Comparison of ENCODE assay signal across 9 cellular contexts in the genomic region with DNA sequence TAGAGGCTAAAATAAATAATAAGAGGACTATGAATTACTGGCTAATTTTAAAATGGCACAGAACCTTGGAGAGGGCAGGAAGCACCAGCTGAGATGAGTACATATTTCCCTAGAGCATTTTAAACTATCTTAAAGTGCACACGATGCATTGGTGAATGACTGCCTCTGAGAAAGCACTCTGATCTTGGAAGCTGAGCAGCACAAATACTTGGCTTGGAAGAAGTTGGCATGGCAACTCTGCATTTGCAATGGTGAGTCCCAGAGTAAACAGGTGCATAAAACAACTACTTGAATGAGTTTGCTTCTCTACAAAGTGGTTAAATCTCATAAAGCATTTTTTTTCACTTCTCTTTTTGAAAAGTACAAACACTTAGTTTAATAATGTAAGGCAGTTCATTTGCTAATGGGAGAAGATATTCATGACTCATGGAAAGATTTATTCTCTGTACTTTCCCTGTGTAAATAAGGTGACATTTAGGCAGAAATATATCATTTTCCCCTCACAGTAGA.
DNase-seq lines count a peak whose midpoint lies in the region; ATAC-seq and TF ChIP-seq lines count a peak whose summit lies in the region.
"Had no signal": no experiment of that assay in that cellular context is flagged by ENCODE, and none has a peak within 500 bp of the region (broad histone marks: within the 10 kb centered on the region; RNA-seq: fewer than 3 reads in every experiment).

No MANE protein-coding gene starts in this region.

- ATAC-seq in GM21447 (IDR thresholded peaks at IDR 0.05; ENCODE audit: unreplicated experiment) (peak; percentile 80), HG03280 (IDR thresholded peaks at IDR 0.05; ENCODE audit: unreplicated experiment) (peak; percentile 93)
- no peak for ATAC-seq in activated CD8-positive, alpha-beta memory T cell treated with anti-CD3 and anti-CD28 coated beads, Interleukin-2, amount 10 ng/mL, durations not matched to agents 7 days and 5 days

- no peaks in the 10 kb centered on the region for H3K9me3 Mint-ChIP-seq in glutamatergic neuron (ENCODE audit: unreplicated experiment)
- H3K9me3 Mint-ChIP-seq in activated CD8-positive, alpha-beta memory T cell treated with anti-CD3 and anti-CD28 coated beads, Interleukin-2, amount 10 ng/mL, durations not matched to agents 7 days and 5 days (ENCODE audit: low read depth), result peaks cover 2% of the 10 kb centered on the region

- no peak for TF ChIP-seq CTCF in GM13977 (IDR thresholded peaks at IDR 0.05; ENCODE audit: extremely low read depth, insufficient read depth, missing control alignments)
- no peak for TF ChIP-seq CTCF in glutamatergic neuron (IDR thresholded peaks at IDR 0.05; ENCODE audit: partially characterized antibody, unreplicated experiment)

- no peaks in the 10 kb centered on the region for H3K36me3 Mint-ChIP-seq in glutamatergic neuron (ENCODE audit: unreplicated experiment)
- no peaks in the 10 kb centered on the region for H3K36me3 Mint-ChIP-seq in activated CD8-positive, alpha-beta memory T cell treated with anti-CD3 and anti-CD28 coated beads, Interleukin-2, amount 10 ng/mL, durations not matched to agents 7 days and 5 days

- CTCF ChIA-PET in activated CD8-positive, alpha-beta memory T cell treated with anti-CD3 and anti-CD28 coated beads, Interleukin-2, amount 10 ng/mL, durations not matched to agents 7 days and 5 days (lab: Charles Lee), result no interaction called here

- H3K4me1 Mint-ChIP-seq in glutamatergic neuron (ENCODE audit: low read depth, unreplicated experiment), result peaks cover 9% of the 10 kb centered on the region
- no peaks in the 10 kb centered on the region for H3K4me1 Mint-ChIP-seq in activated CD8-positive, alpha-beta memory T cell treated with anti-CD3 and anti-CD28 coated beads, Interleukin-2, amount 10 ng/mL, durations not matched to agents 7 days and 5 days
- H3K4me1 Mint-ChIP-seq: central memory CD8-positive, alpha-beta T cell had no signal

- H3K27me3 Mint-ChIP-seq in glutamatergic neuron (ENCODE audit: unreplicated experiment), result peaks cover 2% of the 10 kb centered on the region
- no peaks in the 10 kb centered on the region for H3K27me3 Mint-ChIP-seq in activated CD8-positive, alpha-beta memory T cell treated with anti-CD3 and anti-CD28 coated beads, Interleukin-2, amount 10 ng/mL, durations not matched to agents 7 days and 5 days
- H3K27me3 Mint-ChIP-seq: central memory CD8-positive, alpha-beta T cell had no signal

- no peak overlapping the region for H3K4me3 Mint-ChIP-seq in glutamatergic neuron (ENCODE audit: unreplicated experiment)
- no peak overlapping the region for H3K4me3 Mint-ChIP-seq in activated CD8-positive, alpha-beta memory T cell treated with anti-CD3 and anti-CD28 coated beads, Interleukin-2, amount 10 ng/mL, durations not matched to agents 7 days and 5 days
- H3K4me3 Mint-ChIP-seq: central memory CD8-positive, alpha-beta T cell had no signal

- in situ Hi-C loops in GM13977 (cut with MboI; ENCODE audit: low pct_unique_long_range_greater_than_20kb, low sequenced_read_pairs, unreplicated experiment), result no loop called here

- no peak overlapping the region for H3K27ac Mint-ChIP-seq in glutamatergic neuron (ENCODE audit: unreplicated experiment)
- no peak overlapping the region for H3K27ac Mint-ChIP-seq in activated CD8-positive, alpha-beta memory T cell treated with anti-CD3 and anti-CD28 coated beads, Interleukin-2, amount 10 ng/mL, durations not matched to agents 7 days and 5 days

- peak; percentile 23 for DNase-seq in GM13977 (ENCODE audit: low spot score)
- DNase-seq in T1000 (lab: John Stamatoyannopoulos, UW), result peak; percentile 8
- no peak for DNase-seq in glutamatergic neuron
- DNase-seq in activated CD8-positive, alpha-beta memory T cell treated with anti-CD3 and anti-CD28 coated beads, Interleukin-2, amount 10 ng/mL, durations not matched to agents 7 days and 5 days, result no peak
- DNase-seq in GF-D8 (lab: John Stamatoyannopoulos, UW), result no peak
- no peak for DNase-seq in activated CD4-positive, CD25-positive, alpha-beta regulatory T cell treated with anti-CD3 and anti-CD28 coated beads, Interleukin-2, amount 50 U/mL, for 72 hours

Comparison
In these comparisons a context has a peak if more than half of its experiments do, and no peak if none do; other contexts are left out.
1. DNase-seq: peak in GM13977 (single experiment) and T1000 (single experiment); none in glutamatergic neuron (single experiment), activated CD8-positive, alpha-beta memory T cell treated with anti-CD3 and anti-CD28 coated beads, Interleukin-2, amount 10 ng/mL, durations not matched to agents 7 days and 5 days (single experiment), GF-D8 (single experiment) and activated CD4-positive, CD25-positive, alpha-beta regulatory T cell treated with anti-CD3 and anti-CD28 coated beads, Interleukin-2, amount 50 U/mL, for 72 hours (single experiment).